21 cellular contexts compared by ENCODE assay signal in the genomic region with DNA sequence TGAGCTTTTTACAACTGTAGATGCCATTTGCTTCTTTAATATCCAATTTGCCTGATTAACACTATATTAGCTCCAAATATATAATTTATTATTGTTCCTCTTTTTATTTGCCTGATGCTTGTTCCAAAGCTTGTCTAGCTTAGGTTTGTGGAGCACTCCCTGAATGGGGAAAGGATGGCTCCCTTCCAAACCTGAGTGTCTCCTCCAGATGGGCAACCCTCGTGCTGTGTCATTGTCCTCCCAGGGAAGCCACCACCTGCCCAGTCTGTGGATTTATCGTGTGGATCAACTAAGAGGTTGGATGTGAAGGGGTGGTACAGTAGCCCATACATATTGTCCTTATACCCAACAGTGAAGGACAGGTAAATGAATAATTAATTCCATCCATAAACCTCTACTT.
"Had no signal": no experiment of that assay in that cellular context is flagged by ENCODE, and none has a peak within 500 bp of the region (broad histone marks: within the 10 kb centered on the region; RNA-seq: fewer than 3 reads in every experiment).

No MANE protein-coding gene starts in this region.

- ATAC-seq: activated CD4-positive, CD25-positive, alpha-beta regulatory T cell treated with anti-CD3 and anti-CD28 coated beads, Interleukin-2, amount 50 U/mL, for 24 hours; gastrocnemius medialis; left cardiac atrium; left ventricle myocardium superior; mucosa of descending colon; natural killer cell treated with Interleukin-12 subunit alpha and Interleukin-12 subunit beta and Interleukin-15 and Interleukin-18, amount 100 ng/mL, for 72 hours; right cardiac atrium had no signal

- H3K36me3 ChIP-seq: brain microvascular endothelial cell, gastrocnemius medialis, transverse colon had no signal

- H3K27me3 ChIP-seq: brain microvascular endothelial cell, gastrocnemius medialis, hepatocyte, transverse colon had no signal

- H3K4me1 ChIP-seq: gastrocnemius medialis, transverse colon had no signal

- H3K27ac ChIP-seq: brain microvascular endothelial cell, gastrocnemius medialis, hepatocyte, transverse colon had no signal

- DNase-seq: activated CD4-positive, alpha-beta T cell treated with anti-CD3 and anti-CD28 coated beads for 48 hours; activated CD4-positive, alpha-beta T cell treated with anti-CD3 and anti-CD28 coated beads, Interleukin-2, amount 50 U/mL, for 48 hours; activated CD8-positive, alpha-beta memory T cell treated with anti-CD3 and anti-CD28 coated beads for 24 hours; activated gamma-delta T cell; activated naive CD4-positive, alpha-beta T cell treated with anti-CD3 and anti-CD28 coated beads, Interleukin-2, amount 50 U/mL, for 16 hours; activated T-cell treated with anti-CD3 and anti-CD28 coated beads, Interleukin-2, amount 50 U/mL, for 1 hour; amniotic stem cell; brain microvascular endothelial cell; effector CD8-positive, alpha-beta T cell; gastrocnemius medialis; glutamatergic neuron; left cardiac atrium; left ventricle myocardium superior; mucosa of descending colon; posterior cingulate gyrus; right cardiac atrium; stimulated activated naive CD4-positive, alpha-beta T cell; transverse colon had no signal

- H3K4me3 ChIP-seq: gastrocnemius medialis, hepatocyte, mucosa of descending colon, transverse colon had no signal

- H3K9me3 ChIP-seq: gastrocnemius medialis, mucosa of descending colon, transverse colon had no signal
